In the genomic region with DNA sequence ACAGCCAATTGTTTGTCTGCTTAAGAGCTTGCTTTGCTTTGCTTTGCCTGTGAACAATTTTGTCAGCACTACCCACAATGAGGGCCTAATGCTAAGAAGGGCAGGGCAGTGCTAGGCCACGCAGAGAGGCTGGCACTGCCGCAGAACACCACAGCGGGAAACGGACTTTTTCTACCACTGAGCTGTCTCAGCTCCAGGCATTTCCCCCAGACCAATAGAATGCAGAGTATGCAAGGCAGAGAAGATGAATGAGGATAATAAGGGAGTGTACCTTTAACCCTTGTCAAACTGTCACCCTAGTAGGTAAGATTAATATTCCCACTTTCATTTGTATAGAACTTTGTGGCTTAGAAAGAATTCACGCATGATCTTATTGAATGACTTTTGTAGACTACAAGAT, we compare ENCODE assay signal across 23 cellular contexts.
A peak's percentile ranks its signal among the peaks of the same experiment; 100 is the strongest.
DNase-seq lines count a peak whose midpoint lies in the region; ATAC-seq and TF ChIP-seq lines count a peak whose summit lies in the region.
"Had no signal": no experiment of that assay in that cellular context is flagged by ENCODE, and none has a peak within 500 bp of the region (broad histone marks: within the 10 kb centered on the region; RNA-seq: fewer than 3 reads in every experiment).

No MANE protein-coding gene starts in this region.

- H3K9me3 ChIP-seq in esophagus (ENCODE audit: control insufficient read depth in 2 of 2, insufficient read depth in 1 of 2, low read depth in 1 of 2, low read length in 1 of 2) = no peaks in the 10 kb centered on the region

- 45 to 55% methylated on average over 5 of the region's 5 CpGs for WGBS in esophagus, 2 donors

- no peak overlapping the region for H3K4me3 ChIP-seq in esophagus (ENCODE audit: low read depth in 1 of 2, low read length in 2 of 2)
- H3K4me3 ChIP-seq: BLaER1 treated with 17β-estradiol and CSF1 and Interleukin-3, amounts not matched to agents 10 nM and 100 nM; GM23338; MG63 had no signal

- TF ChIP-seq CTCF in mesothelial cell of epicardium (IDR thresholded peaks at IDR 0.05; ENCODE audit: unreplicated experiment) = no peak

- no peaks in the 10 kb centered on the region for H3K27me3 Mint-ChIP-seq in mesothelial cell of epicardium (ENCODE audit: low read depth)

- H3K4me1 Mint-ChIP-seq in mesothelial cell of epicardium = peaks cover 6% of the 10 kb centered on the region

- peaks cover 5 to 22% of the 10 kb centered on the region in 2 donors for H3K4me1 ChIP-seq in esophagus (ENCODE audit: control insufficient read depth in 2 of 2, insufficient read depth in 2 of 2, low read length in 1 of 2)

- DNase-seq in A172 (ENCODE audit: low spot score) (peak; percentile 35), amniotic epithelial cell (ENCODE audit: low read depth) (peak; percentile 32), mesothelial cell of epicardium (ENCODE audit: low spot score in 2 of 2, unreplicated experiment in 2 of 2) (no peak), OCI-M1 (lab: John Stamatoyannopoulos, UW) (no peak), NCI-H1092 treated with DMSO at 0.1 percent for 48 hours (lab: John Stamatoyannopoulos, UW) (no peak)
- DNase-seq: Calu3; CD8-positive, alpha-beta T cell; DMS53; EL; Kasumi-1; MG63; NCI-H1048; NCI-H146; NCI-H2081; NCI-H2171 treated with DMSO at 0.1 percent for 48 hours; NCI-H446 treated with DMSO at 0.1 percent for 48 hours; SHP77 treated with DMSO at 0.1 percent for 48 hours had no signal

- no peaks in the 10 kb centered on the region for H3K27me3 ChIP-seq in esophagus (ENCODE audit: control insufficient read depth in 1 of 2, insufficient read depth in 2 of 2, low read length in 2 of 2)
- H3K27me3 ChIP-seq: BLaER1 treated with 17β-estradiol and CSF1 and Interleukin-3, amounts not matched to agents 10 nM and 100 nM; MG63 had no signal

- no peaks in the 10 kb centered on the region for H3K36me3 Mint-ChIP-seq in mesothelial cell of epicardium
- H3K36me3 Mint-ChIP-seq: CD8-positive, alpha-beta T cell had no signal

- no peaks in the 10 kb centered on the region for H3K9me3 Mint-ChIP-seq in mesothelial cell of epicardium

- no peak overlapping the region for H3K4me3 Mint-ChIP-seq in mesothelial cell of epicardium
- H3K4me3 Mint-ChIP-seq: CD8-positive, alpha-beta T cell; GM23338 had no signal

- H3K27ac ChIP-seq in esophagus (ENCODE audit: low read depth in 2 of 2, low read length in 1 of 2) = peak overlapping the region; percentile 66 to 93

- peak overlapping the region; percentile 37 for H3K27ac Mint-ChIP-seq in mesothelial cell of epicardium
- H3K27ac Mint-ChIP-seq: CD8-positive, alpha-beta T cell; GM23338 had no signal

- H3K36me3 ChIP-seq in esophagus (ENCODE audit: control insufficient read depth in 2 of 2, insufficient read depth in 2 of 2, low read length in 1 of 2) = no peaks in the 10 kb centered on the region
- H3K36me3 ChIP-seq: MG63 had no signal

- ATAC-seq in HG03175 (IDR thresholded peaks at IDR 0.05; ENCODE audit: unreplicated experiment) (no peak), HG03378 (IDR thresholded peaks at IDR 0.05; ENCODE audit: unreplicated experiment) (no peak)
- ATAC-seq: CD8-positive, alpha-beta T cell; GM23338; HCT116 had no signal

Comparison
In these comparisons a context has a peak if more than half of its experiments do, and no peak if none do; other contexts are left out.
1. DNase-seq: peak in A172 (single experiment) and amniotic epithelial cell (single experiment); none in mesothelial cell of epicardium (0 of 2), OCI-M1 (single experiment) and NCI-H1092 treated with DMSO at 0.1 percent for 48 hours (single experiment).